ENCODE assay signal across 19 cellular contexts in the genomic region with DNA sequence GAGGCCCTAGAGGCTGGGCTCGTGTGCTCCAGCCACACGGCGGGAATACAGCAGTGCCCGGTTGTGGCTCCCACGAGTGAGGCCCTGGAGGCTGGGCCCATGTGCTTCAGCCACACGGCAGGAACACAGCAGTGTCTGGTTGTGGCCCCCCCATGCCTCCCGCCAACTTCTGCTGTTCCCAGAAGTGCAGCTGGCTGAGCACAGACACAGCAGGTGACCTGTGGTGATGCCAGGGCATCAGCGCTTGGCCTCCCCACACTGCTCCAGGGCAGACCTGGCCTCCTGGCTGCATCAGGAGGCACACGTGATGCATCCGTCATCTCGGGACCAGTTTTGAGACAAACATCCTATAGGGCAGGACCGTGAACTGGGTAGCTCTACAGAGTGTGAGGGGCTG.
DNase-seq lines count a peak whose midpoint lies in the region; ATAC-seq, FAIRE-seq and TF ChIP-seq lines count a peak whose summit lies in the region.
"Had no signal": no experiment of that assay in that cellular context is flagged by ENCODE, and none has a peak within 500 bp of the region (broad histone marks: within the 10 kb centered on the region; RNA-seq: fewer than 3 reads in every experiment).

No MANE protein-coding gene starts in this region.

- H2BK15ac ChIP-seq in neuronal stem cell (ENCODE audit: low read length): peak overlapping the region; percentile 77

- TF ChIP-seq POLR2A in adrenal gland (IDR thresholded peaks at IDR 0.05): no peak
- TF ChIP-seq POLR2A in GM18505 (IDR thresholded peaks at IDR 0.05; ENCODE audit: borderline replicate concordance, extremely low read depth, insufficient read depth, insufficient read length): no peak

- no peak overlapping the region for H3K27ac ChIP-seq in DND-41 (ENCODE audit: low read length)
- H3K27ac ChIP-seq in adrenal gland: no peak overlapping the region
- no peak overlapping the region for H3K27ac ChIP-seq in neuronal stem cell (replicated peaks; ENCODE audit: low read length)
- no peak overlapping the region for H3K27ac ChIP-seq in small intestine (ENCODE audit: low read depth in 1 of 2, low read length in 1 of 2)
- H3K27ac ChIP-seq: neutrophil, PC-9, SJCRH30 had no signal

- H2AK5ac ChIP-seq in neuronal stem cell (ENCODE audit: low read depth, low read length): peak overlapping the region; percentile 69

- H3K79me2 ChIP-seq in DND-41 (ENCODE audit: insufficient read depth, low read length): no peaks in the 10 kb centered on the region

- no peak overlapping the region for H3K4ac ChIP-seq in neuronal stem cell (ENCODE audit: low read length)

- peak overlapping the region; percentile 56 for H3K23ac ChIP-seq in neuronal stem cell (ENCODE audit: low read depth, low read length, poor library complexity)

- H3K27me3 ChIP-seq in DND-41 (ENCODE audit: insufficient read depth, low read length, poor library complexity) (no peaks in the 10 kb centered on the region), adrenal gland (no peaks in the 10 kb centered on the region), neuronal stem cell (ENCODE audit: control insufficient read depth in 3 of 3, insufficient read depth in 3 of 3, low read depth in 1 of 3, low read length in 3 of 3) (peaks cover 0 to 7% (median 0%) of the 10 kb centered on the region in 3 experiments), small intestine (ENCODE audit: control insufficient read depth in 2 of 2, insufficient read depth in 2 of 2, low read length in 2 of 2) (no peaks in the 10 kb centered on the region)
- H3K27me3 ChIP-seq: MG63, neutrophil, SJCRH30 had no signal

- H3K18ac ChIP-seq in neuronal stem cell (ENCODE audit: low read length): peak overlapping the region; percentile 61

- no peak for ATAC-seq in activated CD4-positive, CD25-positive, alpha-beta regulatory T cell treated with anti-CD3 and anti-CD28 coated beads, Interleukin-2, amount 50 U/mL, for 24 hours
- ATAC-seq in DND-41 (ENCODE audit: insufficient read depth, low read depth) (no peak), GM18505 (IDR thresholded peaks at IDR 0.05; ENCODE audit: unreplicated experiment) (no peak)
- ATAC-seq: stimulated activated naive CD8-positive, alpha-beta T cell treated with anti-CD3 and anti-CD28 coated beads, Interleukin-15, Interleukin-2, amounts not matched to agents 100 U/mL and 50 U/mL, for 24 hours had no signal

- no peaks in the 10 kb centered on the region for H3K9me3 ChIP-seq in DND-41 (ENCODE audit: insufficient read depth, low read length, severe bottlenecking)
- no peaks in the 10 kb centered on the region for H3K9me3 ChIP-seq in adrenal gland (replicated peaks in 1 of 3)
- H3K9me3 ChIP-seq in neuronal stem cell (replicated peaks in 1 of 2; ENCODE audit: control insufficient read depth in 2 of 2, insufficient read depth in 1 of 2, low read depth in 1 of 2, low read length in 2 of 2): peaks cover 0 to 5% of the 10 kb centered on the region in 2 donors
- H3K9me3 ChIP-seq in small intestine (ENCODE audit: control insufficient read depth, low read depth): no peaks in the 10 kb centered on the region
- H3K9me3 ChIP-seq: MG63, neutrophil had no signal

- DNase-seq in activated CD4-positive, CD25-positive, alpha-beta regulatory T cell treated with anti-CD3 and anti-CD28 coated beads, Interleukin-2, amount 50 U/mL, for 72 hours: peak; percentile 24
- peak; percentile 3 for DNase-seq in DND-41
- DNase-seq in adrenal gland: peak in 5 of 7 donors; percentile 1 to 49 (median 19)
- no peak for DNase-seq in neuronal stem cell (ENCODE audit: low spot score)
- no peak for DNase-seq in small intestine
- DNase-seq in AG08395 (ENCODE audit: low spot score): no peak
- DNase-seq: activated naive CD4-positive, alpha-beta T cell treated with anti-CD3 and anti-CD28 coated beads for 36 hours; caudate nucleus; COR-L47; MG63; NCI-H1436; NCI-H510A; PC-9; stimulated activated CD4-positive, alpha-beta T cell treated with anti-CD3 and anti-CD28 coated beads, Interleukin-4, amount 100 ng/mL, for 4 hours; stimulated activated naive CD8-positive, alpha-beta T cell treated with anti-CD3 and anti-CD28 coated beads, Interleukin-15, Interleukin-2, amounts not matched to agents 100 U/mL and 50 U/mL, for 24 hours had no signal

- H2BK5ac ChIP-seq in neuronal stem cell (ENCODE audit: low read length): no peak overlapping the region

- H2AFZ ChIP-seq in DND-41 (ENCODE audit: low read depth, low read length) (no peak overlapping the region), neuronal stem cell (ENCODE audit: low read length) (no peak overlapping the region)
- H2AFZ ChIP-seq: PC-9 had no signal

- H4K20me1 ChIP-seq in DND-41 (ENCODE audit: insufficient read depth, low read length): no peaks in the 10 kb centered on the region; the same call in 1 of the 2 replicates

- H3K4me2 ChIP-seq in DND-41 (ENCODE audit: insufficient read depth, low read length) (no peak overlapping the region), neuronal stem cell (ENCODE audit: insufficient read depth, low read length, poor library complexity, severe bottlenecking) (no peak overlapping the region)
- H3K4me2 ChIP-seq: PC-9 had no signal

- no peak for FAIRE-seq in small intestine (lab: Jason Lieb, UNC)

- H3K79me1 ChIP-seq in neuronal stem cell (ENCODE audit: low read depth, low read length): peaks cover 2% of the 10 kb centered on the region

- WGBS in adrenal gland, 4 donors: 70 to 92% (median 84%) methylated on average over 4 to 12 of the region's 12 CpGs
- no CpG with 5 or more reads among the region's 12 CpGs for WGBS in neuronal stem cell (ENCODE audit: extremely low coverage in 2 of 2, insufficient read length in 2 of 2, insufficient replicate concordance in 1 of 2), 2 donors
- WGBS in small intestine, 3 donors: 88 to 92% (median 88%) methylated on average over 12 of the region's 12 CpGs

- peak overlapping the region; percentile 39 for H3K14ac ChIP-seq in neuronal stem cell (ENCODE audit: low read length)

- H3K4me1 ChIP-seq in DND-41 (ENCODE audit: insufficient read depth, low read length): no peaks in the 10 kb centered on the region
- no peaks in the 10 kb centered on the region for H3K4me1 ChIP-seq in adrenal gland (replicated peaks in 1 of 2)
- peaks cover 0 to 12% of the 10 kb centered on the region in 2 donors for H3K4me1 ChIP-seq in neuronal stem cell (ENCODE audit: control insufficient read depth in 2 of 2, insufficient read depth in 1 of 2, low read depth in 1 of 2, low read length in 2 of 2)
- no peaks in the 10 kb centered on the region for H3K4me1 ChIP-seq in small intestine (ENCODE audit: control insufficient read depth in 2 of 2, insufficient read depth in 1 of 2, low read depth in 1 of 2, low read length in 1 of 2)
- H3K4me1 ChIP-seq: SJCRH30 had no signal

- no peaks in the 10 kb centered on the region for H3K36me3 ChIP-seq in DND-41 (ENCODE audit: insufficient read depth, low read length)
- peaks cover 0 to 73% of the 10 kb centered on the region in 2 donors for H3K36me3 ChIP-seq in adrenal gland (replicated peaks in 1 of 2)
- no peaks in the 10 kb centered on the region for H3K36me3 ChIP-seq in neuronal stem cell (replicated peaks in 1 of 2; ENCODE audit: control insufficient read depth in 2 of 2, insufficient read depth in 2 of 2, low read length in 2 of 2)
- no peaks in the 10 kb centered on the region for H3K36me3 ChIP-seq in small intestine (ENCODE audit: control insufficient read depth in 2 of 2, insufficient read depth in 2 of 2, low read length in 2 of 2)
- H3K36me3 ChIP-seq: MG63, SJCRH30 had no signal

- no peak for TF ChIP-seq CTCF in DND-41 (IDR thresholded peaks at IDR 0.05; ENCODE audit: borderline replicate concordance, extremely low read depth, low read length, poor library complexity, severe bottlenecking)
- no peak for TF ChIP-seq CTCF in adrenal gland (IDR thresholded peaks at IDR 0.05)

- no peak overlapping the region for H4K91ac ChIP-seq in neuronal stem cell (ENCODE audit: low read depth, low read length, poor library complexity)

- no peak overlapping the region for H3K4me3 ChIP-seq in DND-41 (ENCODE audit: low read depth in 1 of 2, low read length in 2 of 2)
- no peak overlapping the region for H3K4me3 ChIP-seq in adrenal gland
- no peak overlapping the region for H3K4me3 ChIP-seq in neuronal stem cell (ENCODE audit: low read length in 2 of 2)
- H3K4me3 ChIP-seq in small intestine (ENCODE audit: low read depth in 1 of 2, low read length in 2 of 2): no peak overlapping the region
- H3K4me3 ChIP-seq: MG63, PC-9, SJCRH30 had no signal

- peak overlapping the region; percentile 52 for H2BK12ac ChIP-seq in neuronal stem cell (ENCODE audit: low read length)

- no peak overlapping the region for H4K8ac ChIP-seq in neuronal stem cell (ENCODE audit: low read depth, low read length)

- no peak overlapping the region for H3K9ac ChIP-seq in DND-41 (ENCODE audit: low read depth, low read length)
- no peak overlapping the region for H3K9ac ChIP-seq in neuronal stem cell (ENCODE audit: low read depth, low read length, poor library complexity)

- no peak overlapping the region for H2BK120ac ChIP-seq in neuronal stem cell (ENCODE audit: low read depth, low read length)

- intact Hi-C loops in adrenal gland (cut with DNase I): no loop called here

Comparison
In these comparisons a context has a peak if more than half of its experiments do, and no peak if none do; other contexts are left out.
1. DNase-seq: peak in activated CD4-positive, CD25-positive, alpha-beta regulatory T cell treated with anti-CD3 and anti-CD28 coated beads, Interleukin-2, amount 50 U/mL, for 72 hours (single experiment), DND-41 (single experiment) and adrenal gland (5 of 7); none in neuronal stem cell (single experiment), small intestine (single experiment) and AG08395 (single experiment).